In the genomic region with DNA sequence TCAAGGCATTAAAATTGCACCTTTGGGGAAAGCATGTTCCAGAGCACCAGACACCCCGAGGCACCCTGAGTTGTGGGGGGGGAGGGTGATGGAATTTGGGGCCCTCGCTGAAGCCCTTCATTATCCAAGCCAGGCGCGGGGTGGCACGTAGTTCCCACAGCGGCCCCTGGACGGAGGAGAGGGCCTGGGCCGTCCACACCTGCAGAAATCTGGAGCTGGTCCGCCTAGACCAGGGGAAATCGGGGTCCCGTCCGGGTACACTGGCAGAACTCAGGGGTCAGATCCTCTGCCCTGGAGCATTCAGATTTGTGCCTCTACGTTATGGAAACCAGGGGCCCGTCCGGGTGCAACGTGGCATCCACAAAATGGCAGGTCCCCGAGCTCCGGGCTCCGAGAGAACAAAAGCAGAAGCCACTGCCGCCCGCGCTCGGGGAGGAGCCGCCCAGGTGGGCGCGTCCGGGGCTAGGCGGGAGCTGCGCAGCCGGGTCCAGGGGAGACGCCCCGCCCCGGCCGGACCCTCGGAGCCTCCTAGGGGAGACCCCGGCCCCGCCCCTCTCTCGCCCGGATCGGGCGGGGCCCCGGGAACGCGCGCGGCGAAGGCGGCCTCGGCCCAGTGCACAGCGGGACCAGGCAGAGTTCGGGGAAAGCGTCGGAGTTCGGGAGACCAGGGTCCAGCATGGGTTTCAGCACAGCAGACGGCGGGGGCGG, we compare ENCODE assay signal across 8 cellular contexts. TPM values are rescaled to one million over a fixed set of nuclear protein-coding genes. Genes with fewer than 3 reads are reported as not detected.
DNase-seq lines count a peak whose midpoint lies in the region; ATAC-seq and TF ChIP-seq lines count a peak whose summit lies in the region.

A gene with protein sequence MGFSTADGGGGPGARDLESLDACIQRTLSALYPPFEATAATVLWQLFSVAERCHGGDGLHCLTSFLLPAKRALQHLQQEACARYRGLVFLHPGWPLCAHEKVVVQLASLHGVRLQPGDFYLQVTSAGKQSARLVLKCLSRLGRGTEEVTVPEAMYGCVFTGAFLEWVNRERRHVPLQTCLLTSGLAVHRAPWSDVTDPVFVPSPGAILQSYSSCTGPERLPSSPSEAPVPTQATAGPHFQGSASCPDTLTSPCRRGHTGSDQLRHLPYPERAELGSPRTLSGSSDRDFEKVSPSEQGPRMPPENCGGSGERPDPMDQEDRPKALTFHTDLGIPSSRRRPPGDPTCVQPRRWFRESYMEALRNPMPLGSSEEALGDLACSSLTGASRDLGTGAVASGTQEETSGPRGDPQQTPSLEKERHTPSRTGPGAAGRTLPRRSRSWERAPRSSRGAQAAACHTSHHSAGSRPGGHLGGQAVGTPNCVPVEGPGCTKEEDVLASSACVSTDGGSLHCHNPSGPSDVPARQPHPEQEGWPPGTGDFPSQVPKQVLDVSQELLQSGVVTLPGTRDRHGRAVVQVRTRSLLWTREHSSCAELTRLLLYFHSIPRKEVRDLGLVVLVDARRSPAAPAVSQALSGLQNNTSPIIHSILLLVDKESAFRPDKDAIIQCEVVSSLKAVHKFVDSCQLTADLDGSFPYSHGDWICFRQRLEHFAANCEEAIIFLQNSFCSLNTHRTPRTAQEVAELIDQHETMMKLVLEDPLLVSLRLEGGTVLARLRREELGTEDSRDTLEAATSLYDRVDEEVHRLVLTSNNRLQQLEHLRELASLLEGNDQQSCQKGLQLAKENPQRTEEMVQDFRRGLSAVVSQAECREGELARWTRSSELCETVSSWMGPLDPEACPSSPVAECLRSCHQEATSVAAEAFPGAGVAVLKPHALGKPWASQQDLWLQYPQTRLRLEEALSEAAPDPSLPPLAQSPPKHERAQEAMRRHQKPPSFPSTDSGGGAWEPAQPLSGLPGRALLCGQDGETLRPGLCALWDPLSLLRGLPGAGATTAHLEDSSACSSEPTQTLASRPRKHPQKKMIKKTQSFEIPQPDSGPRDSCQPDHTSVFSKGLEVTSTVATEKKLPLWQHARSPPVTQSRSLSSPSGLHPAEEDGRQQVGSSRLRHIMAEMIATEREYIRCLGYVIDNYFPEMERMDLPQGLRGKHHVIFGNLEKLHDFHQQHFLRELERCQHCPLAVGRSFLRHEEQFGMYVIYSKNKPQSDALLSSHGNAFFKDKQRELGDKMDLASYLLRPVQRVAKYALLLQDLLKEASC (N-terminal part only) (plus strand): TSS at position 613 of the 708 bp plus-strand sequence. CDS start 64 bp downstream, at position 677.

- CTCF ChIA-PET in T-cell (lab: Charles Lee), result no interaction called here

- H3K4me3 ChIP-seq in AG09309 (ENCODE audit: control insufficient read depth, low read depth, low read length), result peak within 1 kb of the TSS; percentile 38
- peak within 1 kb of the TSS; percentile 72 for H3K4me3 ChIP-seq in HUES48 (ENCODE audit: low read depth, low read length)

- peaks cover 63 to 67% of the 10 kb centered on the region in 2 donors for H3K27me3 Mint-ChIP-seq in T-cell
- H3K27me3 Mint-ChIP-seq in type B pancreatic cell, result peaks cover 41% of the 10 kb centered on the region

- H3K9me3 Mint-ChIP-seq in T-cell (no peaks in the 10 kb centered on the region), type B pancreatic cell (no peaks in the 10 kb centered on the region)

- H3K27ac Mint-ChIP-seq in T-cell, result no peak within 1 kb of the TSS
- peak within 1 kb of the TSS; percentile 97 for H3K27ac Mint-ChIP-seq in type B pancreatic cell

- H3K36me3 ChIP-seq in HUES48 (ENCODE audit: control insufficient read depth, insufficient read depth, low read length), result peaks cover 22% of the 10 kb centered on the region

- no peaks in the 10 kb centered on the region for H3K9me3 ChIP-seq in HUES48 (ENCODE audit: control insufficient read depth, insufficient read depth, low read length)

- peaks cover 25% of the 10 kb centered on the region for H3K4me1 ChIP-seq in HUES48 (ENCODE audit: control insufficient read depth, insufficient read depth, low read length)

- ATAC-seq in T-cell (replicated peaks in 1 of 4), result no peak

- no peaks in the 10 kb centered on the region for H3K27me3 ChIP-seq in HUES48 (ENCODE audit: control insufficient read depth, insufficient read depth, low read length)

- H3K9ac ChIP-seq in HUES48 (ENCODE audit: low read depth, low read length), result peak within 1 kb of the TSS; percentile 80

- no peak for TF ChIP-seq CTCF in AG09309 (IDR thresholded peaks at IDR 0.05; ENCODE audit: control insufficient read depth, insufficient read depth, low read depth, low read length, missing control alignments)
- TF ChIP-seq CTCF in type B pancreatic cell (conservative IDR thresholded peaks at IDR 0.05), result no peak

- DNase-seq in AG09309 (ENCODE audit: low read depth) (no peak), T-cell (peak in 1 of 34 experiments; percentile 15), islet precursor cell (peak; percentile 88), type B pancreatic cell (ENCODE audit: extremely low spot score, unreplicated experiment) (peak; percentile 86), caudate nucleus (lab: John Stamatoyannopoulos, UW) (no peak), pons (ENCODE audit: low spot score) (no peak), hepatic stellate cell (ENCODE audit: low spot score) (no peak)

- H3K4me3 Mint-ChIP-seq in T-cell (peak within 1 kb of the TSS; percentile 39 to 74 (median 50)), type B pancreatic cell (peak within 1 kb of the TSS; percentile 91)

- H3K4me1 Mint-ChIP-seq in T-cell, result peaks cover 3 to 10% (median 8%) of the 10 kb centered on the region in 3 donors
- H3K4me1 Mint-ChIP-seq in type B pancreatic cell (ENCODE audit: unreplicated experiment), result peaks cover 4% of the 10 kb centered on the region

- POLR2A ChIA-PET in T-cell (lab: Charles Lee), result no interaction called here

- H3K27ac ChIP-seq in HUES48 (ENCODE audit: low read depth, low read length) (peak within 1 kb of the TSS; percentile 88), caudate nucleus (ENCODE audit: low read depth, low read length) (no peak within 1 kb of the TSS)

- H3K36me3 Mint-ChIP-seq in T-cell, result no peaks in the 10 kb centered on the region
- peaks cover 3% of the 10 kb centered on the region for H3K36me3 Mint-ChIP-seq in type B pancreatic cell

RNA-seq across cellular contexts. Expression of the gene that starts here (rescaled TPM):
- total RNA-seq in T-cell, result under 1 TPM in 2 of 5 donors, not detected in 3; 0.06 to 0.09 TPM
- 32.8 and 46.6 TPM in 2 replicates for total RNA-seq in type B pancreatic cell (ENCODE audit: low replicate concordance)

Comparison
In these comparisons a context has a peak if more than half of its experiments do, and no peak if none do; other contexts are left out.
1. RNA of the gene that starts here (total RNA-seq): 32.8 to 46.6 TPM in type B pancreatic cell; 0.06 to 0.09 TPM in T-cell; every median in the first group is over 10 times any median in the second.
2. DNase-seq: peak in islet precursor cell (single experiment) and type B pancreatic cell (single experiment); none in AG09309 (single experiment), caudate nucleus (0 of 61), pons (single experiment) and hepatic stellate cell (single experiment).